In genomic region chr7:262631-263311, GRCh38 we compare ENCODE assay signal across 8 cellular contexts. TPM values are rescaled to one million over a fixed set of nuclear protein-coding genes. Genes with fewer than 3 reads are reported as not detected.
DNase-seq lines count a peak whose midpoint lies in the region; ATAC-seq and TF ChIP-seq lines count a peak whose summit lies in the region.
"Not testable (repeated sequence)": the region's sequence is repeated elsewhere in the genome, so short reads cannot be mapped to it uniquely, and the experiment has no call there.
"Had no signal": no experiment of that assay in that cellular context is flagged by ENCODE, and none has a peak within 500 bp of the region (broad histone marks: within the 10 kb centered on the region; RNA-seq: fewer than 3 reads in every experiment).

No MANE protein-coding gene starts in this region.

- ATAC-seq in PC-3: not testable (repeated sequence)
- ATAC-seq in activated naive CD4-positive, alpha-beta T cell treated with anti-CD3 and anti-CD28 coated beads, Interleukin-2, amount 50 U/mL, for 72 hours: peak in 1 of 2 donors; percentile 43

- not testable (repeated sequence) for H3K79me2 ChIP-seq in PC-3 (ENCODE audit: low read length)

- intact Hi-C loops in PC-3 (cut with micrococcal nuclease); activated CD4-positive, alpha-beta memory T cell treated with anti-CD3 and anti-CD28 coated beads for 36 hours (cut with micrococcal nuclease): not testable (repeated sequence)

- not testable (repeated sequence) for H3K4me3 Mint-ChIP-seq in activated CD4-positive, alpha-beta memory T cell treated with anti-CD3 and anti-CD28 coated beads for 36 hours; mesothelial cell of epicardium

- not testable (repeated sequence) for DNase-seq in PC-3; fibroblast of mammary gland (ENCODE audit: low read depth)
- peak; percentile 91 for DNase-seq in activated CD4-positive, alpha-beta memory T cell treated with anti-CD3 and anti-CD28 coated beads for 36 hours
- peak; percentile 60 to 90 for DNase-seq in activated naive CD4-positive, alpha-beta T cell treated with anti-CD3 and anti-CD28 coated beads, Interleukin-2, amount 50 U/mL, for 72 hours (ENCODE audit: low spot score in 2 of 2)
- DNase-seq in mesothelial cell of epicardium (ENCODE audit: low spot score in 2 of 2, unreplicated experiment in 2 of 2): peak in 1 of 2 experiments; percentile 8
- peak; percentile 76 to 85 for DNase-seq in stimulated activated CD4-positive, alpha-beta T cell treated with anti-CD3 and anti-CD28 coated beads, Interleukin-2, amount 100 ng/mL, for 48 hours

- H3K9me3 Mint-ChIP-seq in activated CD4-positive, alpha-beta memory T cell treated with anti-CD3 and anti-CD28 coated beads for 36 hours: peaks cover 13% of the 10 kb centered on the region
- H3K9me3 Mint-ChIP-seq in activated naive CD4-positive, alpha-beta T cell treated with anti-CD3 and anti-CD28 coated beads, Interleukin-2, amount 50 U/mL, for 72 hours: not testable (repeated sequence)
- peaks cover 10% of the 10 kb centered on the region for H3K9me3 Mint-ChIP-seq in mesothelial cell of epicardium

- H3K4me2 ChIP-seq in PC-3 (ENCODE audit: low read length): not testable (repeated sequence)

- not testable (repeated sequence) for BruUV-seq in PC-3 (replicated peaks; lab: Mats Ljungman, UMichigan)

- CTCF ChIA-PET in PC-3 (lab: Charles Lee): not testable (repeated sequence)
- CTCF ChIA-PET in activated CD4-positive, alpha-beta memory T cell treated with anti-CD3 and anti-CD28 coated beads for 36 hours (lab: Charles Lee): interaction anchor here (0.6 kb wide), 1 partner anchor 134 kb away, joined by 3 read pairs; no protein-coding TSS in a partner anchor

- POLR2A ChIA-PET in PC-3 (lab: Charles Lee; ENCODE audit: unreplicated experiment); activated CD4-positive, alpha-beta memory T cell treated with anti-CD3 and anti-CD28 coated beads for 36 hours (lab: Charles Lee): not testable (repeated sequence)

- H3K4me1 Mint-ChIP-seq in activated CD4-positive, alpha-beta memory T cell treated with anti-CD3 and anti-CD28 coated beads for 36 hours (ENCODE audit: low read depth); mesothelial cell of epicardium: not testable (repeated sequence)

- not testable (repeated sequence) for H2AFZ ChIP-seq in PC-3 (ENCODE audit: low read length)

- H3F3A ChIP-seq in PC-3 (ENCODE audit: low read length, unreplicated experiment): not testable (repeated sequence)

- H3K36me3 Mint-ChIP-seq in activated CD4-positive, alpha-beta memory T cell treated with anti-CD3 and anti-CD28 coated beads for 36 hours: not testable (repeated sequence)
- peaks cover 6 to 12% of the 10 kb centered on the region in 2 donors for H3K36me3 Mint-ChIP-seq in activated naive CD4-positive, alpha-beta T cell treated with anti-CD3 and anti-CD28 coated beads, Interleukin-2, amount 50 U/mL, for 72 hours
- peaks cover 14% of the 10 kb centered on the region for H3K36me3 Mint-ChIP-seq in mesothelial cell of epicardium

- H3K27me3 Mint-ChIP-seq in activated CD4-positive, alpha-beta memory T cell treated with anti-CD3 and anti-CD28 coated beads for 36 hours; mesothelial cell of epicardium (ENCODE audit: low read depth): not testable (repeated sequence)

- not testable (repeated sequence) for H3K9ac ChIP-seq in PC-3 (ENCODE audit: low read length)

- H3K9me2 ChIP-seq in PC-3 (replicated peaks; ENCODE audit: low read length): not testable (repeated sequence)

- H3K27ac ChIP-seq in PC-3 (ENCODE audit: low read length): not testable (repeated sequence)

- H3K36me3 ChIP-seq in PC-3 (ENCODE audit: low read depth, low read length): peaks cover 19% of the 10 kb centered on the region; the same call in 1 of the 2 replicates

- not testable (repeated sequence) for H3K27ac Mint-ChIP-seq in activated CD4-positive, alpha-beta memory T cell treated with anti-CD3 and anti-CD28 coated beads for 36 hours; mesothelial cell of epicardium
- H3K27ac Mint-ChIP-seq in activated naive CD4-positive, alpha-beta T cell treated with anti-CD3 and anti-CD28 coated beads, Interleukin-2, amount 50 U/mL, for 72 hours: peak overlapping the region in 1 of 2 donors; percentile 13

- TF ChIP-seq CTCF in GM12872 (IDR thresholded peaks at IDR 0.05; ENCODE audit: insufficient read depth, low read depth, low read length) (peak; percentile 15; the same call in 2 of the 3 replicates), PC-3 (conservative IDR thresholded peaks at IDR 0.05; ENCODE audit: low read depth, low read length) (0 out of 2 replicates have a peak, but pooled peaks have one; percentile 9), fibroblast of mammary gland (conservative IDR thresholded peaks at IDR 0.05; ENCODE audit: control insufficient read depth, insufficient read depth, low read depth, low read length) (peak; percentile 1), mesothelial cell of epicardium (IDR thresholded peaks at IDR 0.05; ENCODE audit: unreplicated experiment) (peak; percentile 58)

- H4K20me1 ChIP-seq in PC-3 (ENCODE audit: low read length): not testable (repeated sequence)

- not testable (repeated sequence) for H3K9me3 ChIP-seq in PC-3 (ENCODE audit: low read length)

- not testable (repeated sequence) for H3K27me3 ChIP-seq in PC-3 (ENCODE audit: low read length)

- H3K4me1 ChIP-seq in PC-3 (ENCODE audit: insufficient read depth, low read length): not testable (repeated sequence)

- H3K4me3 ChIP-seq in PC-3 (ENCODE audit: low read length); fibroblast of mammary gland (ENCODE audit: control insufficient read depth, low read depth, low read length): not testable (repeated sequence)

RNA-seq across cellular contexts. Expression of gene FOXL3, which starts 27.2 kb away (rescaled TPM):
- total RNA-seq in PC-3 (2014; rRNA removed) (not detected in 2 replicates), mesothelial cell of epicardium (not detected in 3 replicates)
- not detected for total RNA-seq in activated CD4-positive, alpha-beta memory T cell treated with anti-CD3 and anti-CD28 coated beads for 36 hours
- not detected for total RNA-seq in activated naive CD4-positive, alpha-beta T cell treated with anti-CD3 and anti-CD28 coated beads, Interleukin-2, amount 50 U/mL, for 72 hours
- total RNA-seq: fibroblast of lung had no signal

Comparison
In these comparisons a context has a peak if more than half of its experiments do, and no peak if none do; other contexts are left out.
1. CTCF ChIP-seq: peak in every context shown above with its lines; median percentile 58 in mesothelial cell of epicardium; 15 in GM12872; 9 in PC-3; 1 in fibroblast of mammary gland.